ENCODE assay signal across 8 cellular contexts in the genomic region with DNA sequence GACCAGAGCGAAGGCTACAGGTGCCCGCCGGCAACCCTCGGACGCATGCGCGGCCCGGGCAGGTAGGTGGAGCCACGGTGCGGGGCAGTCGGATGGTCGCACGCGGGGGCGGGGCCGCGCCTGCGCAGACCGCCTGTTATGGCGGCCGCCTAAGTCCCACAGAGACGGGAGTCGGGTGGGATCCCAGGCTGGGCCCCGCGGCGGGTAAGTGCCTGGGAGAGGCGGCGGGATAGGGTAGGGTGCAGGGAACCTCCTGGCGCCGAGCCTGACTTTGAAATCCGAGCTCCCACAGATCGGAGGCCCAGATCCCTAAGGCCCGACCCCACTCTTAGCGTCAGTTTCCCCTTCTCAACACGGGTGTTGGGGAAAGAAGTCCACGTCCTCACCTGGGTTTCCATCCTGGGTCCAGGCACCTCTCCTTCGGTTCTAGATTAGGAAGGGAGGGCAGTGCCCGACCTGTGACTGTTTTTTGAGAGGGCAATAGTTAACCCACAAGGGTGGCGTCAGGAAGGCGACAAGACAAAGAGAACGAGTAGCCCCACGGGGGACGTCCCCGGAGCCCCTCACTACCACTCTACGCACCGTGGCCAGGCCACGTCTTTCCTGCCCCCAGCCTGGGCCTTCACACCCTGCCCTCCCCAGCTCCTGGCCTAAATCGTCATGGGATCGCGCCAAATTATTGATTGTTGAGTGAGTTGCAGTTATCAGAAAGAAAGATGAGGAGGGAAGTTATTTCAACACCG. TPM values are rescaled to one million over a fixed set of nuclear protein-coding genes. Genes with fewer than 3 reads are reported as not detected.
DNase-seq lines count a peak whose midpoint lies in the region; ATAC-seq, FAIRE-seq and TF ChIP-seq lines count a peak whose summit lies in the region.

A gene with protein sequence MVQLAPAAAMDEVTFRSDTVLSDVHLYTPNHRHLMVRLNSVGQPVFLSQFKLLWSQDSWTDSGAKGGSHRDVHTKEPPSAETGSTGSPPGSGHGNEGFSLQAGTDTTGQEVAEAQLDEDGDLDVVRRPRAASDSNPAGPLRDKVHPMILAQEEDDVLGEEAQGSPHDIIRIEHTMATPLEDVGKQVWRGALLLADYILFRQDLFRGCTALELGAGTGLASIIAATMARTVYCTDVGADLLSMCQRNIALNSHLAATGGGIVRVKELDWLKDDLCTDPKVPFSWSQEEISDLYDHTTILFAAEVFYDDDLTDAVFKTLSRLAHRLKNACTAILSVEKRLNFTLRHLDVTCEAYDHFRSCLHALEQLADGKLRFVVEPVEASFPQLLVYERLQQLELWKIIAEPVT (plus strand): TSS at position 127 of the 743 bp plus-strand sequence. CDS start 3,968 bp downstream, outside the sequence.

- H3K4me2 ChIP-seq in H1 (ENCODE audit: insufficient read depth in 1 of 2, low read depth in 2 of 2, low read length in 2 of 2), result peak within 1 kb of the TSS; percentile 80

- no peak for TF ChIP-seq RAD21 in H1 (IDR thresholded peaks at IDR 0.05 in 1 of 2, conservative IDR thresholded peaks at IDR 0.05 in 1 of 2; ENCODE audit: low read depth in 2 of 2, low read length in 2 of 2)

- H3K27ac ChIP-seq in H1 (ENCODE audit: low read depth, low read length), result peak within 1 kb of the TSS; percentile 94

- H3K9ac ChIP-seq in H1 (replicated peaks in 1 of 4; ENCODE audit: extremely low read depth in 1 of 4, low read depth in 3 of 4, low read length in 3 of 4), result peak within 1 kb of the TSS; percentile 96 to 98 (median 97)

- H3K9me3 Mint-ChIP-seq in memory B cell, result no peaks in the 10 kb centered on the region

- peak within 1 kb of the TSS; percentile 99 for H4K8ac ChIP-seq in H1 (ENCODE audit: extremely low read depth, insufficient read depth, low read length)

- no peak within 1 kb of the TSS for H3K23ac ChIP-seq in H1 (ENCODE audit: insufficient read length)

- peak within 1 kb of the TSS; percentile 82 for H3K18ac ChIP-seq in H1 (ENCODE audit: extremely low read depth, low read length)

- peak within 1 kb of the TSS; percentile 71 for H3K56ac ChIP-seq in H1 (replicated peaks; ENCODE audit: insufficient read length, low read depth, low read length)

- H3K27me3 ChIP-seq in H1 (replicated peaks in 1 of 4; ENCODE audit: control insufficient read depth in 3 of 4, extremely low read depth in 1 of 4, insufficient read depth in 3 of 4, low read length in 3 of 4), result no peaks in the 10 kb centered on the region

- H4K5ac ChIP-seq in H1 (ENCODE audit: insufficient read length, low read depth, low read length), result peak within 1 kb of the TSS; percentile 90

- no peaks in the 10 kb centered on the region for H3K9me3 ChIP-seq in H1 (ENCODE audit: insufficient read depth in 2 of 2, low read depth in 1 of 2, low read length in 1 of 2)

- peak; percentile 98 for ATAC-seq in memory B cell (ENCODE audit: low read depth)

- 1% methylated on average over 51 of the region's 51 CpGs; no CpG with 5 or more reads in 1 of the 2 experiments for WGBS in H1 (ENCODE audit: extremely low coverage in 1 of 2, insufficient coverage in 1 of 2, insufficient read length in 1 of 2, insufficient replicate concordance in 2 of 2, low coverage in 1 of 2, low lambda C conversion rate in 2 of 2, missing lambda C conversion rate in 1 of 2), 2 experiments

- peaks cover 9 to 44% of the 10 kb centered on the region in 2 experiments for H3K79me2 ChIP-seq in H1 (ENCODE audit: control insufficient read depth in 1 of 2, insufficient read depth in 2 of 2, low read length in 2 of 2)

- peak within 1 kb of the TSS; percentile 74 to 94 (median 87) for H3K4me3 ChIP-seq in H1 (ENCODE audit: extremely low read depth in 1 of 4, insufficient read depth in 2 of 4, low read depth in 3 of 4, low read length in 4 of 4)

- TF ChIP-seq EP300 in H1 (IDR thresholded peaks at IDR 0.05; ENCODE audit: borderline replicate concordance in 1 of 2, low read depth in 2 of 2, low read length in 2 of 2), result no peak

- H2BK15ac ChIP-seq in H1 (ENCODE audit: low read length), result no peak within 1 kb of the TSS

- H2BK12ac ChIP-seq in H1 (ENCODE audit: low read depth, low read length), result peak within 1 kb of the TSS; percentile 87

- H3K4ac ChIP-seq in H1 (replicated peaks; ENCODE audit: insufficient read length, low read depth, low read length), result peak within 1 kb of the TSS; percentile 1

- H2AFZ ChIP-seq in H1 (ENCODE audit: low read length), result peak within 1 kb of the TSS; percentile 92

- peaks cover 17% of the 10 kb centered on the region for H3K79me1 ChIP-seq in H1 (ENCODE audit: low read depth, low read length)

- peaks cover 9% of the 10 kb centered on the region for H3K4me1 Mint-ChIP-seq in memory B cell

- peak within 1 kb of the TSS; percentile 97 for H2BK5ac ChIP-seq in H1 (ENCODE audit: low read depth, low read length)

- H3K36me3 Mint-ChIP-seq in memory B cell, result no peaks in the 10 kb centered on the region

- DNase-seq in COLO668 (lab: John Stamatoyannopoulos, UW; ENCODE audit: unreplicated experiment) (peak; percentile 92), GM20000 (ENCODE audit: low spot score) (peak; percentile 98), HT-29 (ENCODE audit: low spot score) (peak; percentile 92), NOMO-1 treated with DMSO at 0.1 percent for 48 hours (lab: John Stamatoyannopoulos, UW; ENCODE audit: unreplicated experiment) (peak; percentile 75), H1 (ENCODE audit: low read depth in 1 of 2, low spot score in 2 of 2) (peak; percentile 65 to 95), memory B cell (ENCODE audit: low spot score in 2 of 2) (peak; percentile 93 to 94)
- DNase-seq in activated CD8-positive, alpha-beta memory T cell treated with anti-CD3 and anti-CD28 coated beads for 48 hours (ENCODE audit: low read depth in 2 of 3, low spot score in 2 of 3), result peak; percentile 83 to 89 (median 88)
- DNase-seq in stimulated activated CD8-positive, alpha-beta memory T cell treated with anti-CD3 and anti-CD28 coated beads, Interleukin-12 subunit alpha, Interleukin-12 subunit beta, amount 100 ng/mL, for 1 hour (ENCODE audit: low read depth), result peak; percentile 86

- H4K20me1 ChIP-seq in H1 (replicated peaks in 1 of 2; ENCODE audit: control insufficient read depth in 1 of 2, insufficient read depth in 2 of 2, low read length in 2 of 2), result peaks cover 4 to 5% of the 10 kb centered on the region in 2 experiments

- peak within 1 kb of the TSS; percentile 95 for H3K4me3 Mint-ChIP-seq in memory B cell

- H2AK5ac ChIP-seq in H1 (ENCODE audit: low read depth, low read length), result peak within 1 kb of the TSS; percentile 56; the same call in 1 of the 2 replicates

- H4K91ac ChIP-seq in H1 (replicated peaks; ENCODE audit: insufficient read length, low read length), result peak within 1 kb of the TSS; percentile 72

- TF ChIP-seq POLR2A in H1 (IDR thresholded peaks at IDR 0.05; ENCODE audit: control extremely low read depth in 1 of 2, low read depth in 2 of 2, low read length in 2 of 2), result peak; percentile 65 to 94

- no peaks in the 10 kb centered on the region; a peak in 1 of 7 replicates for H3K4me1 ChIP-seq in H1 (replicated peaks in 1 of 4; ENCODE audit: control insufficient read depth in 3 of 4, insufficient read depth in 4 of 4, low read length in 3 of 4)

- POLR2A ChIA-PET in H1 (lab: Charles Lee; ENCODE audit: partially characterized antibody), result interaction anchor here (0.6 to 4.4 kb wide), 14 partner anchors 8 to 343 kb away, joined by 3 to 23 read pairs (median 3); a partner anchor contains a TSS

- H3K27ac Mint-ChIP-seq in memory B cell, result peak within 1 kb of the TSS; percentile 80

- H3K27me3 Mint-ChIP-seq in memory B cell, result peaks cover 2% of the 10 kb centered on the region

- H2BK20ac ChIP-seq in H1 (ENCODE audit: low read length), result no peak within 1 kb of the TSS

- H3K23me2 ChIP-seq in H1 (ENCODE audit: low read depth, low read length), result peaks cover 4% of the 10 kb centered on the region

- CTCF ChIA-PET in H1 (lab: Charles Lee; ENCODE audit: partially characterized antibody), result interaction anchor here (0.9 to 24.1 kb wide), 4 partner anchors 15 to 284 kb away, joined by 3 to 416 read pairs (median 42); no protein-coding TSS in a partner anchor

- no peak within 1 kb of the TSS for H2BK120ac ChIP-seq in H1 (replicated peaks; ENCODE audit: low read depth, low read length)

- FAIRE-seq in H1 (lab: Jason Lieb, UNC), result no peak

- no peak within 1 kb of the TSS for H3K14ac ChIP-seq in H1 (ENCODE audit: insufficient read length)

- peaks cover 8 to 20% (median 11%) of the 10 kb centered on the region in 4 experiments for H3K36me3 ChIP-seq in H1 (ENCODE audit: control insufficient read depth in 2 of 4, insufficient read depth in 4 of 4, low read length in 3 of 4)

- TF ChIP-seq CTCF in GM20000 (IDR thresholded peaks at IDR 0.05; ENCODE audit: extremely low read depth, missing control alignments) (no peak), H1 (IDR thresholded peaks at IDR 0.05; ENCODE audit: control extremely low read depth in 1 of 3, insufficient read depth in 1 of 3, low read depth in 1 of 3, low read length in 3 of 3) (no peak)

TF ChIP-seq in H1, 55 proteins besides CTCF, POLR2A, EP300 and RAD21 (continues in another document):
- peak; percentile 68 for TF ChIP-seq POLR2AphosphoS5 (IDR thresholded peaks at IDR 0.05; ENCODE audit: low read depth, low read length)

RNA-seq across cellular contexts. Expression of the gene that starts here (rescaled TPM):
- total RNA-seq in HT-29 (2014; rRNA removed; shearing (Covaris generic)), result 16.4 and 21.0 TPM in 2 replicates
- 56.0 and 56.7 TPM in 2 replicates for total RNA-seq in H1 (2021; fragmentation: NEBNext Ultra II Directional; extraction: Animal tissue kit (Norgen Biotek cat#: 25700))
- 85.2 and 129 TPM in 2 replicates for polyA plus RNA-seq in H1 (2011; rRNA removed)
- 107 TPM for polyA plus RNA-seq in H1 (2011; cell fraction: cytosol; rRNA removed)
- polyA plus RNA-seq in H1 (2011; cell fraction: nucleus; rRNA removed), result 221 TPM
- 36.6 to 55.9 TPM (median 47.9 TPM) in 4 replicates for polyA plus RNA-seq in H1 (2012, experiment 1 of 2)
- polyA plus RNA-seq in H1 (2012, experiment 2 of 2), result 42.3 TPM
- polyA plus RNA-seq in H1 (2013, experiment 1 of 2), result 45.4 TPM
- 41.7 TPM for polyA plus RNA-seq in H1 (2013, experiment 2 of 2)
- polyA minus RNA-seq in H1 (2011; rRNA and poly(A)+ RNA removed), result 89.6 and 106 TPM in 2 replicates
- 58.5 TPM for polyA minus RNA-seq in H1 (2011; cell fraction: cytosol; rRNA and poly(A)+ RNA removed)
- polyA minus RNA-seq in H1 (2011; cell fraction: nucleus; rRNA and poly(A)+ RNA removed), result 110 TPM

Comparison
In these comparisons a context has a peak if more than half of its experiments do, and no peak if none do; other contexts are left out.
1. Peak in every context shown above with its lines: DNase-seq, ATAC-seq, H3K4me3 ChIP-seq and H3K27ac ChIP-seq.